Comparison of ENCODE assay signal across 22 cellular contexts in the genomic region with DNA sequence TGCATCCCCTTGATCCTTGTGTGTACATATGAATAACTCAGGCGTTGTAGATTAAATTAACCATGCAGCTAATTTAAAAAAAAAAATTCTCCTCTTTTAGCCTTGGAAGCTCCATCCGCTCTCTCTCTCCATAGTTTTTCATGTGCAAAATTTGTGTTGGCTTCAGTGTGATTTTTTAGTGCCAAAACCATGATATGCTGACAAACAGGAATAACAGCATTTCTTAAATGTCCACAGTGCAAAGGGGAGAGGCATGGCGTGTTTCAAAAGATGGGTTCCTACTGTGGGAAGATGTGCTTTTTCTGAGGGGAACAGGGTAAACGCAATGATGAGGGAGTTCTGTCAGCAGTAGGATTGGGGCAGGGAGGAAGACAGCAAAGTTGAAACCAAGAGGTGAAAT.
"Had no signal": no experiment of that assay in that cellular context is flagged by ENCODE, and none has a peak within 500 bp of the region (broad histone marks: within the 10 kb centered on the region; RNA-seq: fewer than 3 reads in every experiment).

No MANE protein-coding gene starts in this region.

- H3K27ac ChIP-seq: colonic mucosa, gastrocnemius medialis, ovary, right lobe of liver, stomach, testis had no signal

- H3K36me3 ChIP-seq: colonic mucosa, gastrocnemius medialis, ovary, right lobe of liver, stomach had no signal

- H3K4me3 ChIP-seq: colonic mucosa, gastrocnemius medialis, ovary, right lobe of liver, smooth muscle cell, stomach, testis had no signal

- ATAC-seq: activated CD8-positive, alpha-beta T cell treated with anti-CD3 and anti-CD28 coated beads for 36 hours; activated T-helper 17 cell treated with anti-CD3 and anti-CD28 coated beads, Interleukin-2, amount 50 U/mL, for 72 hours; gastrocnemius medialis; naive thymus-derived CD8-positive, alpha-beta T cell; stimulated activated effector memory CD8-positive, alpha-beta T cell treated with anti-CD3 and anti-CD28 coated beads, Interleukin-12 subunit alpha, Interleukin-12 subunit beta, amount 100 ng/mL, for 72 hours had no signal

- H3K4me2 ChIP-seq: smooth muscle cell had no signal

- H3K4me1 ChIP-seq: colonic mucosa, gastrocnemius medialis, testis had no signal

- H3K27me3 ChIP-seq: colonic mucosa, gastrocnemius medialis, ovary, right lobe of liver, stomach, testis had no signal

- DNase-seq: activated B cell treated with CpG ODN at 0.5 μM for 24 hours; activated CD4-positive, alpha-beta T cell treated with anti-CD3 and anti-CD28 coated beads, Interleukin-2, amount 10 ng/mL, durations not matched to agents 24 days and 14 days; activated CD8-positive, alpha-beta T cell treated with anti-CD3 and anti-CD28 coated beads for 36 hours; activated naive CD4-positive, alpha-beta T cell; activated naive CD8-positive, alpha-beta T cell treated with anti-CD3 and anti-CD28 coated beads for 36 hours; activated T-cell treated with anti-CD3 and anti-CD28 coated beads, Interleukin-2, amount 50 U/mL, for 1 hour; amygdala; central memory CD4-positive, alpha-beta T cell; colonic mucosa; endodermal cell; gastrocnemius medialis; head of caudate nucleus; mesenchymal stem cell; naive thymus-derived CD8-positive, alpha-beta T cell; ovary; right lobe of liver; stimulated activated CD4-positive, alpha-beta T cell treated with anti-CD3 and anti-CD28 coated beads, Interleukin-4, amount 100 ng/mL, for 24 hours; stomach; testis had no signal

- H3K9me3 ChIP-seq: colonic mucosa, gastrocnemius medialis, ovary, right lobe of liver, stomach, testis had no signal
